8 cellular contexts compared by ENCODE assay signal in the genomic region with DNA sequence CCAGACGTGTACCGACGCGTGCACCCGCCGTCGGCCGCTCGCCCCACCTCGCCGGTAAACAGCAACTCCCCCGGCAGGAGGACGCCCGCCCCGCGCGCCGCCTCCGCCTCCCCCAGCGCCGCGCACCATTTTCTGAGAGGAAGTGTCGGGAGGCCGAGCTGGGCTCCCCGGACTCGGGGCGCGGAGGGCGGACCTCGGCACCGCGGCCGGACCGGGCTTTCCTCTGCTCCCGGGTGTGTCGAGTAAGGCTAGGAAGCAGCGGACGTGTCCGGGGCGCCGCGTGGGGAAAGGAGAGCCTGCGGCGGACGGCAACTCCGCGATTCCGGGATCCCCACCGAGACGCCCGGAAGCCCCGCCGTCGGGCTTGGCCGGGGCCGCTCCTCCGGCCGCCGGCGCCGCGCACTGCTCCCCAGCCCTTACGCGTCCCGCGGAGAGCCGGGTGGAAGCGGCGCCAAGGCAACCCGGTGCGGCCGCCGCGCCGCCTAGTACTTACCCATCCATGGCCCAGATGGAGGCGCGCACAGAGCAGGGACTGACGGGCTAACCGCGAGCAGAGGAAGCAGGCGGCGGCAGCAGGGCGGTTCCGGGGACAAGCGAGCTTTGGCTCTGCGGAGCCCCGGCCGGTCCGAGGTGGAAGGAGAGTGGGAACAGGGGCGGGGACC. TPM values are rescaled to one million over a fixed set of nuclear protein-coding genes. Genes with fewer than 3 reads are reported as not detected.
DNase-seq lines count a peak whose midpoint lies in the region; ATAC-seq and TF ChIP-seq lines count a peak whose summit lies in the region.

A gene with protein sequence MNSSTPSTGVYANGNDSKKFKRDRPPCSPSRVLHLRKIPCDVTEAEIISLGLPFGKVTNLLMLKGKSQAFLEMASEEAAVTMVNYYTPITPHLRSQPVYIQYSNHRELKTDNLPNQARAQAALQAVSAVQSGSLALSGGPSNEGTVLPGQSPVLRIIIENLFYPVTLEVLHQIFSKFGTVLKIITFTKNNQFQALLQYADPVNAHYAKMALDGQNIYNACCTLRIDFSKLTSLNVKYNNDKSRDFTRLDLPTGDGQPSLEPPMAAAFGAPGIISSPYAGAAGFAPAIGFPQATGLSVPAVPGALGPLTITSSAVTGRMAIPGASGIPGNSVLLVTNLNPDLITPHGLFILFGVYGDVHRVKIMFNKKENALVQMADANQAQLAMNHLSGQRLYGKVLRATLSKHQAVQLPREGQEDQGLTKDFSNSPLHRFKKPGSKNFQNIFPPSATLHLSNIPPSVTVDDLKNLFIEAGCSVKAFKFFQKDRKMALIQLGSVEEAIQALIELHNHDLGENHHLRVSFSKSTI (minus strand): TSS at position 643 of the 662 bp plus-strand sequence. CDS start 35,754 bp downstream, outside the sequence.

- peaks cover 39% of the 10 kb centered on the region for H3K4me1 Mint-ChIP-seq in activated CD4-positive, alpha-beta memory T cell treated with anti-CD3 and anti-CD28 coated beads for 36 hours (ENCODE audit: low read depth)

- H3K27ac Mint-ChIP-seq in activated CD4-positive, alpha-beta memory T cell treated with anti-CD3 and anti-CD28 coated beads for 36 hours: peak within 1 kb of the TSS; percentile 97

- H3K36me3 ChIP-seq in A673 (ENCODE audit: insufficient read depth, low read length, poor library complexity, severe bottlenecking) (no peaks in the 10 kb centered on the region), lower lobe of right lung (no peaks in the 10 kb centered on the region)

- peak; percentile 72 for TF ChIP-seq POLR2A in GM18526 (IDR thresholded peaks at IDR 0.05; ENCODE audit: extremely low read depth, insufficient read length)

- intact Hi-C loops in A673 (cut with micrococcal nuclease; ENCODE audit: unreplicated experiment): loop anchor here (1.0 to 5.0 kb wide), 5 partner anchors 44 to 236 kb away; no protein-coding TSS in a partner anchor
- intact Hi-C loops in activated CD4-positive, alpha-beta memory T cell treated with anti-CD3 and anti-CD28 coated beads for 36 hours (cut with micrococcal nuclease): loop anchor here (1.0 to 5.0 kb wide), 8 partner anchors 54 to 701 kb away; a partner anchor contains a TSS
- intact Hi-C loops in dorsolateral prefrontal cortex (cut with DNase I): loop anchor here (2.0 to 10.0 kb wide), 5 partner anchors 44 to 698 kb away; a partner anchor contains a TSS
- intact Hi-C loops in lower lobe of right lung (cut with DNase I): no loop called here

- peaks cover 12% of the 10 kb centered on the region for H3K4me1 ChIP-seq in A673 (ENCODE audit: insufficient read depth, low read length, poor library complexity, severe bottlenecking)
- peaks cover 32% of the 10 kb centered on the region for H3K4me1 ChIP-seq in lower lobe of right lung

- DNase-seq in A673 (ENCODE audit: low spot score): peak; percentile 68
- peak; percentile 64 for DNase-seq in NCI-H226
- peak; percentile 84 for DNase-seq in activated CD4-positive, alpha-beta memory T cell treated with anti-CD3 and anti-CD28 coated beads for 36 hours
- DNase-seq in dorsolateral prefrontal cortex: peak in 9 of 10 donors; percentile 24 to 72 (median 49)
- peak; percentile 90 for DNase-seq in lower lobe of right lung
- DNase-seq in stimulated activated CD4-positive, alpha-beta T cell treated with anti-CD3 and anti-CD28 coated beads, TNF-alpha, amount 100 ng/mL, for 4 hours (ENCODE audit: low read depth in 3 of 3): peak; percentile 57 to 64 (median 60)

- BruUV-seq in A673 (replicated peaks; lab: Mats Ljungman, UMichigan): no TSS peak

- H3K9me3 ChIP-seq in A673 (ENCODE audit: low read depth, low read length, poor library complexity, severe bottlenecking) (no peaks in the 10 kb centered on the region), lower lobe of right lung (no peaks in the 10 kb centered on the region)

- peak within 1 kb of the TSS; percentile 93 for H3K4me3 Mint-ChIP-seq in activated CD4-positive, alpha-beta memory T cell treated with anti-CD3 and anti-CD28 coated beads for 36 hours

- POLR2A ChIA-PET in A673 (lab: Charles Lee; ENCODE audit: low non-redundant PET): interaction anchor here (0.5 to 1.4 kb wide), 2 partner anchors 16 to 870 kb away, joined by 3 to 10 read pairs; no protein-coding TSS in a partner anchor
- POLR2A ChIA-PET in activated CD4-positive, alpha-beta memory T cell treated with anti-CD3 and anti-CD28 coated beads for 36 hours (lab: Charles Lee): interaction anchor here (1.0 to 2.1 kb wide), 9 partner anchors 10 to 436 kb away, joined by 3 to 13 read pairs (median 5); a partner anchor contains a TSS

- peaks cover 1% of the 10 kb centered on the region for H3K36me3 Mint-ChIP-seq in activated CD4-positive, alpha-beta memory T cell treated with anti-CD3 and anti-CD28 coated beads for 36 hours

- no peaks in the 10 kb centered on the region for H3K27me3 Mint-ChIP-seq in activated CD4-positive, alpha-beta memory T cell treated with anti-CD3 and anti-CD28 coated beads for 36 hours

- CTCF ChIA-PET in A673 (lab: Charles Lee): interaction anchor here (0.8 to 1.4 kb wide), 4 partner anchors 16 to 237 kb away, joined by 3 to 14 read pairs (median 4); no protein-coding TSS in a partner anchor
- CTCF ChIA-PET in activated CD4-positive, alpha-beta memory T cell treated with anti-CD3 and anti-CD28 coated beads for 36 hours (lab: Charles Lee): interaction anchor here (0.6 to 2.4 kb wide), 11 partner anchors 17 to 239 kb away, joined by 3 to 11 read pairs (median 3); a partner anchor contains a TSS

- H3K4me3 ChIP-seq in A673 (ENCODE audit: low read depth, low read length, poor library complexity, severe bottlenecking) (peak within 1 kb of the TSS; percentile 92), dorsolateral prefrontal cortex (peak within 1 kb of the TSS; percentile 61 to 99 (median 90)), lower lobe of right lung (peak within 1 kb of the TSS; percentile 84)

- TF ChIP-seq CTCF in A673 (conservative IDR thresholded peaks at IDR 0.05; ENCODE audit: low read depth, low read length): no peak
- peak in 9 of 56 donors; percentile 1 to 27 (median 7) for TF ChIP-seq CTCF in dorsolateral prefrontal cortex (IDR thresholded peaks at IDR 0.05 in 54 of 56, conservative IDR thresholded peaks at IDR 0.05 in 2 of 56; ENCODE audit: low read depth in 1 of 56, partially characterized antibody in 56 of 56)
- no peak for TF ChIP-seq CTCF in lower lobe of right lung (IDR thresholded peaks at IDR 0.05)

- H3K27me3 ChIP-seq in A673 (replicated peaks; ENCODE audit: insufficient read depth, low read depth, low read length, poor library complexity) (no peaks in the 10 kb centered on the region), dorsolateral prefrontal cortex (no peaks in the 10 kb centered on the region), lower lobe of right lung (ENCODE audit: low read depth) (no peaks in the 10 kb centered on the region)

- ATAC-seq in HG03064 (IDR thresholded peaks at IDR 0.05; ENCODE audit: low read depth, unreplicated experiment): peak; percentile 52
- peak; percentile 86 to 89 for ATAC-seq in lower lobe of right lung

- H3K27ac ChIP-seq in A673 (ENCODE audit: low read depth, low read length, poor library complexity, severe bottlenecking) (peak within 1 kb of the TSS; percentile 85), dorsolateral prefrontal cortex (peak within 1 kb of the TSS; percentile 82 to 99 (median 95)), lower lobe of right lung (peak within 1 kb of the TSS; percentile 99)

- H3K9me3 Mint-ChIP-seq in activated CD4-positive, alpha-beta memory T cell treated with anti-CD3 and anti-CD28 coated beads for 36 hours: no peaks in the 10 kb centered on the region

RNA-seq across cellular contexts. Expression of the gene that starts here (rescaled TPM):
- total RNA-seq in A673 (2021): 53.1 and 57.1 TPM in 2 replicates
- 10 to 100 TPM; 87.2 to 92.3 TPM for total RNA-seq in activated CD4-positive, alpha-beta memory T cell treated with anti-CD3 and anti-CD28 coated beads for 36 hours
- 10 to 100 TPM; 17.5 to 75.7 (median 38.8) TPM for total RNA-seq in dorsolateral prefrontal cortex
- total RNA-seq in lower lobe of right lung: 94.9 TPM

Comparison
In these comparisons a context has a peak if more than half of its experiments do, and no peak if none do; other contexts are left out.
1. Peak in every context shown above with its lines: DNase-seq, ATAC-seq, H3K4me3 ChIP-seq and H3K27ac ChIP-seq.